ENCODE assay signal across 28 cellular contexts in genomic region chr7:134422646-134423045, GRCh38.
"Had no signal": no experiment of that assay in that cellular context is flagged by ENCODE, and none has a peak within 500 bp of the region (broad histone marks: within the 10 kb centered on the region; RNA-seq: fewer than 3 reads in every experiment).

No MANE protein-coding gene starts in this region.

- H3K36me3 Mint-ChIP-seq: memory B cell, neural progenitor cell had no signal

- H3K36me3 ChIP-seq: cardiac muscle cell, heart left ventricle, left lung, neural progenitor cell, uterus had no signal

- H3K9me3 ChIP-seq: body of pancreas, left lung, testis, uterus had no signal

- H3K4me1 ChIP-seq: heart left ventricle, left lung, neural progenitor cell, testis, uterus had no signal

- H3K9ac ChIP-seq: neural progenitor cell had no signal

- H3K9me3 Mint-ChIP-seq: activated B cell treated with CpG ODN at 0.5 μM for 24 hours; activated T-cell treated with anti-CD3 and anti-CD28 coated beads, Interleukin-2, amount 50 U/mL, for 4 hours; activated T-helper 2 cell treated with anti-CD3 and anti-CD28 coated beads, Interferon-gamma antibody, Interleukin-2, Interleukin-4, amounts not matched to agents 10 μg/mL and 5 μg/mL and 100 μg/mL, durations not matched to agents 14 hours and 24 hours and 36 hours; neural progenitor cell had no signal

- DNase-seq: activated B cell treated with CpG ODN at 0.5 μM for 24 hours; activated CD4-positive, alpha-beta T cell treated with anti-CD3 and anti-CD28 coated beads for 36 hours; activated CD4-positive, alpha-beta T cell treated with anti-CD3 and anti-CD28 coated beads, Interleukin-2, amount 50 U/mL, for 4 hours; activated CD8-positive, alpha-beta memory T cell treated with anti-CD3 and anti-CD28 coated beads, Interleukin-2, amount 50 U/mL, for 48 hours; activated naive CD4-positive, alpha-beta T cell treated with anti-CD3 and anti-CD28 coated beads for 36 hours; activated T-cell treated with anti-CD3 and anti-CD28 coated beads, Interleukin-2, amount 50 U/mL, for 4 hours; anterior cingulate cortex; body of pancreas; cortex of kidney; heart left ventricle; islet precursor cell; left lung; naive thymus-derived CD4-positive, alpha-beta T cell; posterior cingulate gyrus; stimulated activated CD4-positive, alpha-beta T cell treated with anti-CD3 and anti-CD28 coated beads, Interleukin-15, amount 100 ng/mL, for 24 hours; stimulated activated CD4-positive, alpha-beta T cell treated with anti-CD3 and anti-CD28 coated beads, Interleukin-2, amount 100 ng/mL, for 48 hours; stimulated activated naive CD4-positive, alpha-beta T cell; T-helper 1 cell; T-helper 9 cell; testis; trophoblast cell; uterus had no signal

- H3K4me1 Mint-ChIP-seq: activated B cell treated with CpG ODN at 0.5 μM for 24 hours; activated CD4-positive, alpha-beta T cell treated with anti-CD3 and anti-CD28 coated beads for 36 hours had no signal

- ATAC-seq: activated CD4-positive, alpha-beta T cell treated with anti-CD3 and anti-CD28 coated beads for 36 hours; activated T-cell treated with anti-CD3 and anti-CD28 coated beads, Interleukin-2, amount 50 U/mL, for 4 hours; body of pancreas; left lung; naive thymus-derived CD4-positive, alpha-beta T cell; sciatic nerve had no signal

- H3K27ac ChIP-seq: body of pancreas, cardiac muscle cell, heart left ventricle, left lung, neural progenitor cell, testis, uterus had no signal

- H3K4me3 Mint-ChIP-seq: activated B cell treated with CpG ODN at 0.5 μM for 24 hours; activated CD4-positive, alpha-beta T cell treated with anti-CD3 and anti-CD28 coated beads for 36 hours; activated naive CD4-positive, alpha-beta T cell treated with anti-CD3 and anti-CD28 coated beads for 36 hours; activated T-cell treated with anti-CD3 and anti-CD28 coated beads, Interleukin-2, amount 50 U/mL, for 4 hours; memory B cell; naive thymus-derived CD4-positive, alpha-beta T cell; neural progenitor cell had no signal

- H3K27ac Mint-ChIP-seq: activated B cell treated with CpG ODN at 0.5 μM for 24 hours; activated CD4-positive, alpha-beta T cell treated with anti-CD3 and anti-CD28 coated beads for 36 hours; activated naive CD4-positive, alpha-beta T cell treated with anti-CD3 and anti-CD28 coated beads for 36 hours; activated T-helper 2 cell treated with anti-CD3 and anti-CD28 coated beads, Interferon-gamma antibody, Interleukin-2, Interleukin-4, amounts not matched to agents 10 μg/mL and 5 μg/mL and 100 μg/mL, durations not matched to agents 14 hours and 24 hours and 36 hours; memory B cell; naive thymus-derived CD4-positive, alpha-beta T cell; neural progenitor cell had no signal

- H3K4me3 ChIP-seq: body of pancreas, cardiac muscle cell, heart left ventricle, left lung, neural progenitor cell, smooth muscle cell, testis, uterus had no signal

- H3K27me3 ChIP-seq: body of pancreas, cardiac muscle cell, neural progenitor cell, testis, uterus had no signal
